Comparison of ENCODE assay signal across 8 cellular contexts in the genomic region with DNA sequence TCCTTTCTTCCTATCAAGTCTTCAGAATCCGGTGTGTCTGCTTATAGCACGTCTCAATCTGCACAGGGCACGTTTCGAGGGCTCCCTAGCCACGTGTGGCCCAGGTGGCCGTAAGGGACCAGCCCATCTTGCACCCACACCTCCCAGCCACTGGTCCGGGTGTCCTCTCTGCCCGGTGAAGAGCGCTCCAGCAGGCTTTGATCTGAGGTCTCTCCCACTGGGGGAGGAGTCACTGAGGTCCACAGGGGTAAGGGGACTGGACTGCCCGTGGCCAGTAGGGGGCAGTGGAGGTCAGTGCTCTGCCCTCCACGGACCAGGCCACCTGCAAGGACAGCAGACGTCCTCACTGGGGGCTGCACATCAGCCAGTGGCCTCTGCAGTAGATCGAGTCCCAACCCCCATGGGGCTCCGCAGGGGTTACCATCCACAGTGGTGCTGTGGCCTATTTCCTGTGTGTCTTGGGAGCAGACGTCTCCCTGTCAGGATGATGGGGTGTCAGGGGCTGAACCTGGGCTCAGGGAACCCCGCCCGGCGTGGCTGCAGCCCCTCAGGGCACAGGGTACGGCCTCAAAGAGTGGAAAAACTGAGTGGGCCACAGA.
DNase-seq lines count a peak whose midpoint lies in the region; ATAC-seq and TF ChIP-seq lines count a peak whose summit lies in the region.

No MANE protein-coding gene starts in this region.

- TF ChIP-seq CTCF in breast epithelium (IDR thresholded peaks at IDR 0.05) = peak; percentile 56 to 77 (median 74)

- no peak overlapping the region for H3K27ac ChIP-seq in breast epithelium

- no peaks in the 10 kb centered on the region for H3K9me3 ChIP-seq in breast epithelium

- TF ChIP-seq POLR2A in breast epithelium (IDR thresholded peaks at IDR 0.05) = no peak

- intact Hi-C loops in breast epithelium (cut with DNase I; ENCODE audit: low total_unique reads) = no loop called here

- peaks cover 9% of the 10 kb centered on the region for H3K4me1 Mint-ChIP-seq in stimulated activated effector memory CD8-positive, alpha-beta T cell treated with anti-CD3 and anti-CD28 coated beads, Interleukin-12 subunit alpha, Interleukin-12 subunit beta, amount 100 ng/mL, for 72 hours

- no peak overlapping the region for H3K4me3 ChIP-seq in breast epithelium

- no peak overlapping the region for H3K27ac Mint-ChIP-seq in stimulated activated effector memory CD8-positive, alpha-beta T cell treated with anti-CD3 and anti-CD28 coated beads, Interleukin-12 subunit alpha, Interleukin-12 subunit beta, amount 100 ng/mL, for 72 hours

- DNase-seq in ELF-1 (ENCODE audit: low read depth, low spot score) = peak; percentile 91
- DNase-seq in KG1 (lab: John Stamatoyannopoulos, UW) = peak; percentile 22
- no peak for DNase-seq in breast epithelium (ENCODE audit: low spot score in 2 of 2)
- peak; percentile 71 for DNase-seq in kidney tubule cell (ENCODE audit: low spot score)
- DNase-seq in stimulated activated effector memory CD8-positive, alpha-beta T cell treated with anti-CD3 and anti-CD28 coated beads, Interleukin-12 subunit alpha, Interleukin-12 subunit beta, amount 100 ng/mL, for 72 hours (ENCODE audit: low spot score in 2 of 2) = peak; percentile 19 to 69

- no peaks in the 10 kb centered on the region for H3K36me3 Mint-ChIP-seq in stimulated activated effector memory CD8-positive, alpha-beta T cell treated with anti-CD3 and anti-CD28 coated beads, Interleukin-12 subunit alpha, Interleukin-12 subunit beta, amount 100 ng/mL, for 72 hours

- peak; percentile 95 for ATAC-seq in SK-N-SH treated with all-trans-retinoic acid at 6 μM for 48 hours
- peak; percentile 71 for ATAC-seq in stimulated activated effector memory CD8-positive, alpha-beta T cell treated with anti-CD3 and anti-CD28 coated beads, Interleukin-12 subunit alpha, Interleukin-12 subunit beta, amount 100 ng/mL, for 72 hours
- ATAC-seq in HG02870 (IDR thresholded peaks at IDR 0.05; ENCODE audit: unreplicated experiment) = no peak
- no peak for ATAC-seq in GM21737 (IDR thresholded peaks at IDR 0.05; ENCODE audit: unreplicated experiment)

- H3K36me3 ChIP-seq in breast epithelium = no peaks in the 10 kb centered on the region

- H3K4me3 Mint-ChIP-seq in stimulated activated effector memory CD8-positive, alpha-beta T cell treated with anti-CD3 and anti-CD28 coated beads, Interleukin-12 subunit alpha, Interleukin-12 subunit beta, amount 100 ng/mL, for 72 hours = no peak overlapping the region

- H3K4me1 ChIP-seq in breast epithelium = peaks cover 0 to 16% of the 10 kb centered on the region in 2 donors

- H3K9me3 Mint-ChIP-seq in stimulated activated effector memory CD8-positive, alpha-beta T cell treated with anti-CD3 and anti-CD28 coated beads, Interleukin-12 subunit alpha, Interleukin-12 subunit beta, amount 100 ng/mL, for 72 hours = no peaks in the 10 kb centered on the region

- no peaks in the 10 kb centered on the region for H3K27me3 ChIP-seq in breast epithelium

TF ChIP-seq in SK-N-SH treated with all-trans-retinoic acid at 6 μM for 48 hours, 23 proteins besides CTCF, POLR2A, EP300 and RAD21:
- TF ChIP-seq ZNF565 (CRISPR knock-in tag; conservative IDR thresholded peaks at IDR 0.05; ENCODE audit: low read depth) (no peak), ISL1 (CRISPR knock-in tag; IDR thresholded peaks at IDR 0.05) (no peak), ZFP30 (CRISPR knock-in tag; IDR thresholded peaks at IDR 0.05) (no peak), ZFP3 (CRISPR knock-in tag; IDR thresholded peaks at IDR 0.05) (no peak)
- TF ChIP-seq, protein P1, sequence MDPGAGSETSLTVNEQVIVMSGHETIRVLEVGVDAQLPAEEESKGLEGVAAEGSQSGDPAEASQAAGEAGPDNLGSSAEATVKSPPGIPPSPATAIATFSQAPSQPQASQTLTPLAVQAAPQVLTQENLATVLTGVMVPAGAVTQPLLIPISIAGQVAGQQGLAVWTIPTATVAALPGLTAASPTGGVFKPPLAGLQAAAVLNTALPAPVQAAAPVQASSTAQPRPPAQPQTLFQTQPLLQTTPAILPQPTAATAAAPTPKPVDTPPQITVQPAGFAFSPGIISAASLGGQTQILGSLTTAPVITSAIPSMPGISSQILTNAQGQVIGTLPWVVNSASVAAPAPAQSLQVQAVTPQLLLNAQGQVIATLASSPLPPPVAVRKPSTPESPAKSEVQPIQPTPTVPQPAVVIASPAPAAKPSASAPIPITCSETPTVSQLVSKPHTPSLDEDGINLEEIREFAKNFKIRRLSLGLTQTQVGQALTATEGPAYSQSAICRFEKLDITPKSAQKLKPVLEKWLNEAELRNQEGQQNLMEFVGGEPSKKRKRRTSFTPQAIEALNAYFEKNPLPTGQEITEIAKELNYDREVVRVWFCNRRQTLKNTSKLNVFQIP (CRISPR knock-in tag; IDR thresholded peaks at IDR 0.05; ENCODE audit: borderline replicate concordance, low read depth) = no peak
- TF ChIP-seq, protein P2, sequence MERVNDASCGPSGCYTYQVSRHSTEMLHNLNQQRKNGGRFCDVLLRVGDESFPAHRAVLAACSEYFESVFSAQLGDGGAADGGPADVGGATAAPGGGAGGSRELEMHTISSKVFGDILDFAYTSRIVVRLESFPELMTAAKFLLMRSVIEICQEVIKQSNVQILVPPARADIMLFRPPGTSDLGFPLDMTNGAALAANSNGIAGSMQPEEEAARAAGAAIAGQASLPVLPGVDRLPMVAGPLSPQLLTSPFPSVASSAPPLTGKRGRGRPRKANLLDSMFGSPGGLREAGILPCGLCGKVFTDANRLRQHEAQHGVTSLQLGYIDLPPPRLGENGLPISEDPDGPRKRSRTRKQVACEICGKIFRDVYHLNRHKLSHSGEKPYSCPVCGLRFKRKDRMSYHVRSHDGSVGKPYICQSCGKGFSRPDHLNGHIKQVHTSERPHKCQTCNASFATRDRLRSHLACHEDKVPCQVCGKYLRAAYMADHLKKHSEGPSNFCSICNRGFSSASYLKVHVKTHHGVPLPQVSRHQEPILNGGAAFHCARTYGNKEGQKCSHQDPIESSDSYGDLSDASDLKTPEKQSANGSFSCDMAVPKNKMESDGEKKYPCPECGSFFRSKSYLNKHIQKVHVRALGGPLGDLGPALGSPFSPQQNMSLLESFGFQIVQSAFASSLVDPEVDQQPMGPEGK (CRISPR knock-in tag; IDR thresholded peaks at IDR 0.05; ENCODE audit: borderline replicate concordance) = no peak

Comparison
In these comparisons a context has a peak if more than half of its experiments do, and no peak if none do; other contexts are left out.
1. DNase-seq: peak in ELF-1 (single experiment), KG1 (single experiment), kidney tubule cell (single experiment) and stimulated activated effector memory CD8-positive, alpha-beta T cell treated with anti-CD3 and anti-CD28 coated beads, Interleukin-12 subunit alpha, Interleukin-12 subunit beta, amount 100 ng/mL, for 72 hours (2 of 2); none in breast epithelium (0 of 2).
2. ATAC-seq: peak in SK-N-SH treated with all-trans-retinoic acid at 6 μM for 48 hours (single experiment) and stimulated activated effector memory CD8-positive, alpha-beta T cell treated with anti-CD3 and anti-CD28 coated beads, Interleukin-12 subunit alpha, Interleukin-12 subunit beta, amount 100 ng/mL, for 72 hours (single experiment); none in HG02870 (single experiment) and GM21737 (single experiment).